8 cellular contexts compared by ENCODE assay signal in genomic region chr7:2231992-2232765, GRCh38. TPM values are rescaled to one million over a fixed set of nuclear protein-coding genes. Genes with fewer than 3 reads are reported as not detected.
DNase-seq lines count a peak whose midpoint lies in the region; ATAC-seq, FAIRE-seq and TF ChIP-seq lines count a peak whose summit lies in the region.

No MANE protein-coding gene starts in this region.

- H3K4me3 ChIP-seq in NT2/D1 (ENCODE audit: insufficient read length, low read depth) (peak overlapping the region; percentile 76), K562 (peak overlapping the region; percentile 100), keratinocyte (ENCODE audit: control insufficient read depth in 2 of 3, extremely low read depth in 1 of 3, insufficient read depth in 2 of 3, low read depth in 1 of 3, low read length in 3 of 3) (peak overlapping the region; percentile 84 to 91 (median 85))

- peaks cover 68% of the 10 kb centered on the region for H3K36me3 ChIP-seq in NT2/D1 (ENCODE audit: insufficient read depth, insufficient read length, low read length)
- peaks cover 66% of the 10 kb centered on the region; the same call in 2 of the 3 replicates for H3K36me3 ChIP-seq in K562 (ENCODE audit: control insufficient read depth, insufficient read depth, low read length)
- H3K36me3 ChIP-seq in keratinocyte (ENCODE audit: control insufficient read depth in 2 of 2, extremely low read depth in 1 of 2, insufficient read depth in 2 of 2, low read length in 2 of 2), result peaks cover 12 to 24% of the 10 kb centered on the region in 2 experiments

- FAIRE-seq in K562 (lab: Jason Lieb, UNC), result peak; percentile 15
- FAIRE-seq in keratinocyte (lab: Jason Lieb, UNC), result no peak
- no peak for FAIRE-seq in GM12891 (lab: Jason Lieb, UNC)

- DNase-seq in NCI-H146 (lab: John Stamatoyannopoulos, UW), result peak; percentile 39
- no peak for DNase-seq in NCI-H146 treated with DMSO at 0.1 percent for 48 hours (lab: John Stamatoyannopoulos, UW; ENCODE audit: unreplicated experiment)
- no peak for DNase-seq in NT2/D1 (ENCODE audit: low read depth, low spot score)
- peak in 3 of 4 experiments; percentile 22 to 82 (median 44) for DNase-seq in K562 (ENCODE audit: extremely low read depth in 1 of 4, low spot score in 3 of 4)
- no peak for DNase-seq in keratinocyte (ENCODE audit: low read depth, low spot score)
- DNase-seq in stimulated activated naive CD8-positive, alpha-beta T cell treated with anti-CD3 and anti-CD28 coated beads, Interleukin-15, Interleukin-2, amounts not matched to agents 100 U/mL and 50 U/mL, for 24 hours, result peak; percentile 49
- DNase-seq in GM12891 (ENCODE audit: insufficient read length, low spot score), result no peak

- in situ Hi-C loops in K562 (cut with MboI), result no loop called here

- TF ChIP-seq RAD21 in K562 (CRISPR knock-in tag; conservative IDR thresholded peaks at IDR 0.05 in 1 of 2, IDR thresholded peaks at IDR 0.05 in 1 of 2), result no peak

- H2AFZ ChIP-seq in K562 (ENCODE audit: low read depth, low read length) (peak overlapping the region; percentile 94), keratinocyte (ENCODE audit: control insufficient read depth, low read length) (peak overlapping the region; percentile 28)

- BruUV-seq in K562 (replicated peaks; lab: Mats Ljungman, UMichigan), result no TSS peak

- TF ChIP-seq EP300 in K562 (IDR thresholded peaks at IDR 0.05; ENCODE audit: low read length), result no peak

- H3K4me1 ChIP-seq in NT2/D1 (ENCODE audit: insufficient read depth, insufficient read length) (peaks cover 3% of the 10 kb centered on the region), K562 (replicated peaks in 1 of 2; ENCODE audit: control insufficient read depth in 2 of 2, insufficient read depth in 2 of 2, low read length in 2 of 2) (peaks cover 3 to 17% of the 10 kb centered on the region in 2 experiments; a peak in 3 of 5 replicates), keratinocyte (ENCODE audit: control insufficient read depth, extremely low read depth, insufficient read depth, low read length) (peaks cover 12% of the 10 kb centered on the region)

- H3K27me3 ChIP-seq in NT2/D1 (ENCODE audit: insufficient read depth, insufficient read length) (no peaks in the 10 kb centered on the region), K562 (ENCODE audit: control insufficient read depth in 2 of 2, insufficient read depth in 2 of 2, low read length in 2 of 2) (no peaks in the 10 kb centered on the region), keratinocyte (ENCODE audit: control insufficient read depth, extremely low read depth, insufficient read depth, low read length) (no peaks in the 10 kb centered on the region)

- H3K79me2 ChIP-seq in K562 (ENCODE audit: control insufficient read depth, insufficient read depth, low read length) (peaks cover 50% of the 10 kb centered on the region), keratinocyte (ENCODE audit: control insufficient read depth, insufficient read depth, low read length) (peaks cover 42% of the 10 kb centered on the region)

- H3K9me3 ChIP-seq in NT2/D1 (ENCODE audit: insufficient read depth, low read length), result no peaks in the 10 kb centered on the region
- no peaks in the 10 kb centered on the region for H3K9me3 ChIP-seq in K562 (replicated peaks; ENCODE audit: control insufficient read depth, insufficient read depth, low read depth, low read length)
- H3K9me3 ChIP-seq in keratinocyte (ENCODE audit: control insufficient read depth, low read depth, low read length), result no peaks in the 10 kb centered on the region

- POLR2A ChIA-PET in K562 (lab: Yijun Ruan, JAX), result interaction anchor here (0.6 to 1.8 kb wide), 15 partner anchors 9 to 781 kb away, joined by 3 to 8 read pairs (median 3); partner anchors contain the start of genes EIF3B, MRM2 and NUDT1

- intact Hi-C loops in K562 (cut with micrococcal nuclease), result no loop called here

- CTCF ChIA-PET in K562 (lab: Yijun Ruan, JAX; ENCODE audit: low intra/inter-chr PET ratio), result interaction anchor here (0.5 kb wide), 1 partner anchor 115 kb away, joined by 3 read pairs; no protein-coding TSS in a partner anchor

- peak; percentile 30 for ATAC-seq in HG02678 (IDR thresholded peaks at IDR 0.05; ENCODE audit: unreplicated experiment)
- ATAC-seq in K562, result peak; percentile 73
- ATAC-seq in stimulated activated naive CD8-positive, alpha-beta T cell treated with anti-CD3 and anti-CD28 coated beads, Interleukin-15, Interleukin-2, amounts not matched to agents 100 U/mL and 50 U/mL, for 24 hours, result peak; percentile 44

- H4K20me1 ChIP-seq in K562 (replicated peaks; ENCODE audit: control insufficient read depth, insufficient read depth, low read length) (0 out of 2 replicates have a peak, but pooled peaks cover 2% of the 10 kb centered on the region), keratinocyte (ENCODE audit: control insufficient read depth, extremely low read depth, insufficient read depth, low read length) (no peaks in the 10 kb centered on the region)

- H3K9me1 ChIP-seq in K562 (ENCODE audit: control insufficient read depth, insufficient read depth, low read length), result no peaks in the 10 kb centered on the region
- no peaks in the 10 kb centered on the region for H3K9me1 ChIP-seq in keratinocyte (ENCODE audit: control insufficient read depth, extremely low read depth, insufficient read depth, low read length)

- peak overlapping the region; percentile 79 for H3K27ac ChIP-seq in K562 (ENCODE audit: extremely low read depth, low read depth, low read length)
- peak overlapping the region; percentile 63 for H3K27ac ChIP-seq in keratinocyte (ENCODE audit: control insufficient read depth, insufficient read depth, low read length)

- TF ChIP-seq CTCF in K562 (IDR thresholded peaks at IDR 0.05 in 2 of 3, conservative IDR thresholded peaks at IDR 0.05 in 1 of 3; ENCODE audit: insufficient read depth in 2 of 3, low read depth in 1 of 3, low read length in 3 of 3), result no peak
- no peak for TF ChIP-seq CTCF in keratinocyte (optimal IDR thresholded peaks at IDR 0.05 in 1 of 3, IDR thresholded peaks at IDR 0.05 in 1 of 3, conservative IDR thresholded peaks at IDR 0.05 in 1 of 3; ENCODE audit: extremely low read depth in 1 of 3, insufficient read depth in 2 of 3, low read length in 3 of 3)

- WGBS in K562 (ENCODE audit: insufficient coverage, low coverage, missing lambda C conversion rate), result 2% methylated on average over 19 of the region's 46 CpGs

- dilution Hi-C loops in keratinocyte (cut with MboI; ENCODE audit: extremely low pct_ligation_motif_present, low sequenced_read_pairs), result no loop called here

- TF ChIP-seq POLR2A in K562 (conservative IDR thresholded peaks at IDR 0.05), result no peak
- no peak for TF ChIP-seq POLR2A in GM12891 (IDR thresholded peaks at IDR 0.05; ENCODE audit: low read depth, low read length)

- H3K9ac ChIP-seq in NT2/D1 (ENCODE audit: insufficient read length, low read depth) (peak overlapping the region; percentile 89), K562 (ENCODE audit: insufficient read depth in 1 of 2, low read depth in 2 of 2, low read length in 2 of 2) (peak overlapping the region; percentile 86 to 98), keratinocyte (ENCODE audit: control insufficient read depth, extremely low read depth, insufficient read depth, low read length) (peak overlapping the region; percentile 85)

- peak overlapping the region; percentile 97 for H3K4me2 ChIP-seq in K562 (ENCODE audit: insufficient read depth, low read length)
- peak overlapping the region; percentile 95 for H3K4me2 ChIP-seq in keratinocyte (ENCODE audit: control insufficient read depth, extremely low read depth, insufficient read depth, low read depth, low read length)

RNA-seq across cellular contexts. Expression of gene MAD1L1, which starts 0.6 kb away (rescaled TPM):
- total RNA-seq in K562 (2011; cell fraction: chromatin; rRNA removed; ENCODE audit: low replicate concordance), result 159 and 265 TPM in 2 replicates
- total RNA-seq in K562 (2011; cell fraction: nucleolus; rRNA removed), result 94.7 and 113 TPM in 2 replicates
- 88.9 and 95.8 TPM in 2 replicates for total RNA-seq in K562 (2011; cell fraction: nucleoplasm; rRNA removed)
- total RNA-seq in K562 (2014; rRNA removed) (89.7 and 103 TPM in 2 replicates), K562 (2014; rRNA removed; fragmentation: Illumina TruSeq; extraction: Trizol) (6.8 and 12.3 TPM in 2 replicates), K562 (2015; rRNA removed; fragmentation: Illumina TruSeq; extraction: Trizol) (32.6 TPM in 2 replicates), K562 (2021) (67.4 and 75.3 TPM in 2 replicates)
- polyA plus RNA-seq in K562 (2011; rRNA removed) (18.0 and 23.3 TPM in 2 replicates), K562 (2014; fragmentation: Illumina TruSeq; extraction: Trizol) (11.4 and 16.7 TPM in 2 replicates), K562 (2014; fragmentation: Nextera tagmentation; extraction: Ambion mirVana) (1 to 10 TPM; 1.7 to 5.0 TPM), K562 (2014; rRNA removed) (53.5 and 65.3 TPM in 2 replicates), keratinocyte (18.0 to 27.0 TPM (median 18.1 TPM) in 3 replicates)
- 31.4 and 103 TPM in 2 replicates for polyA plus RNA-seq in K562 (2011; cell fraction: cytosol; rRNA removed)
- 23.7 and 53.1 TPM in 2 replicates for polyA plus RNA-seq in K562 (2011; cell fraction: nucleus; rRNA removed)
- 50.7 and 89.9 TPM in 2 replicates for polyA plus RNA-seq in K562 (2012)
- polyA minus RNA-seq in K562 (2011; rRNA and poly(A)+ RNA removed), result 14.5 and 17.9 TPM in 2 replicates
- 34.4 and 62.5 TPM in 2 replicates for polyA minus RNA-seq in K562 (2011; cell fraction: cytosol; rRNA and poly(A)+ RNA removed)
- 21.5 and 31.9 TPM in 2 replicates for polyA minus RNA-seq in K562 (2011; cell fraction: nucleus; rRNA and poly(A)+ RNA removed)
- 17.7 TPM for polyA plus RNA-seq in keratinocyte (2011; ENCODE audit: low read depth)
- polyA plus RNA-seq in keratinocyte (2011; cell fraction: cytosol; rRNA removed), result 12.2 and 28.2 TPM in 2 replicates
- polyA plus RNA-seq in keratinocyte (2011; cell fraction: nucleus; rRNA removed), result 16.0 and 26.1 TPM in 2 replicates
- polyA plus RNA-seq in keratinocyte (2012; ENCODE audit: low replicate concordance), result 15.6 and 31.8 TPM in 2 replicates
- polyA minus RNA-seq in keratinocyte, result 20.4 to 53.4 TPM (median 24.8 TPM) in 3 replicates
- 74.2 TPM for polyA minus RNA-seq in keratinocyte (2011; cell fraction: cytosol; rRNA and poly(A)+ RNA removed)
- polyA minus RNA-seq in keratinocyte (2011; cell fraction: nucleus; rRNA and poly(A)+ RNA removed), result 18.6 and 25.3 TPM in 2 replicates
- 90.5 TPM for polyA plus RNA-seq in GM12891 (2012; ENCODE audit: low read depth, missing spikeins)

RNA-seq across cellular contexts. Expression of gene MRM2, which starts 9.8 kb away (rescaled TPM):
- 24.0 and 38.8 TPM in 2 replicates for total RNA-seq in K562 (2011; cell fraction: chromatin; rRNA removed; ENCODE audit: low replicate concordance)
- total RNA-seq in K562 (2011; cell fraction: nucleolus; rRNA removed), result 23.0 and 36.2 TPM in 2 replicates
- 26.9 and 28.0 TPM in 2 replicates for total RNA-seq in K562 (2011; cell fraction: nucleoplasm; rRNA removed)
- total RNA-seq in K562 (2014; rRNA removed) (48.3 and 50.5 TPM in 2 replicates), K562 (2014; rRNA removed; fragmentation: Illumina TruSeq; extraction: Trizol) (41.7 and 43.9 TPM in 2 replicates), K562 (2015; rRNA removed; fragmentation: Illumina TruSeq; extraction: Trizol) (45.9 and 50.7 TPM in 2 replicates), K562 (2021) (47.9 and 50.2 TPM in 2 replicates)
- polyA plus RNA-seq in K562 (2011; rRNA removed) (29.3 and 32.4 TPM in 2 replicates), K562 (2014; fragmentation: Illumina TruSeq; extraction: Trizol) (54.5 and 62.0 TPM in 2 replicates), K562 (2014; fragmentation: Nextera tagmentation; extraction: Ambion mirVana) (100 to 1,000 TPM in 1 of 2 experiments, 10 to 100 TPM in 1; 70.4 to 116 TPM), K562 (2014; rRNA removed) (44.1 and 50.2 TPM in 2 replicates), keratinocyte (15.5 to 28.2 TPM (median 21.5 TPM) in 3 replicates)
- 19.7 and 23.9 TPM in 2 replicates for polyA plus RNA-seq in K562 (2011; cell fraction: cytosol; rRNA removed)
- polyA plus RNA-seq in K562 (2011; cell fraction: nucleus; rRNA removed), result 10.7 and 12.6 TPM in 2 replicates
- 34.0 and 47.0 TPM in 2 replicates for polyA plus RNA-seq in K562 (2012)
- 20.5 and 21.4 TPM in 2 replicates for polyA minus RNA-seq in K562 (2011; rRNA and poly(A)+ RNA removed)
- polyA minus RNA-seq in K562 (2011; cell fraction: cytosol; rRNA and poly(A)+ RNA removed), result 13.3 and 21.0 TPM in 2 replicates
- 9.2 and 13.9 TPM in 2 replicates for polyA minus RNA-seq in K562 (2011; cell fraction: nucleus; rRNA and poly(A)+ RNA removed)
- polyA plus RNA-seq in keratinocyte (2011; ENCODE audit: low read depth), result 13.7 TPM
- 19.2 and 19.8 TPM in 2 replicates for polyA plus RNA-seq in keratinocyte (2011; cell fraction: cytosol; rRNA removed)
- polyA plus RNA-seq in keratinocyte (2011; cell fraction: nucleus; rRNA removed), result 12.8 and 15.2 TPM in 2 replicates
- 21.8 and 27.8 TPM in 2 replicates for polyA plus RNA-seq in keratinocyte (2012; ENCODE audit: low replicate concordance)
- 9.7 to 17.3 TPM (median 13.3 TPM) in 3 replicates for polyA minus RNA-seq in keratinocyte
- 7.7 TPM for polyA minus RNA-seq in keratinocyte (2011; cell fraction: cytosol; rRNA and poly(A)+ RNA removed)
- polyA minus RNA-seq in keratinocyte (2011; cell fraction: nucleus; rRNA and poly(A)+ RNA removed), result 6.7 and 8.0 TPM in 2 replicates
- polyA plus RNA-seq in GM12891 (2012; ENCODE audit: low read depth, missing spikeins), result 44.2 TPM

RNA-seq across cellular contexts. Expression of gene NUDT1, which starts 9.8 kb away (rescaled TPM):
- 6.3 and 17.2 TPM in 2 replicates for total RNA-seq in K562 (2011; cell fraction: chromatin; rRNA removed; ENCODE audit: low replicate concordance)
- total RNA-seq in K562 (2011; cell fraction: nucleolus; rRNA removed), result 20.5 and 20.8 TPM in 2 replicates
- 16.0 and 16.9 TPM in 2 replicates for total RNA-seq in K562 (2011; cell fraction: nucleoplasm; rRNA removed)
- total RNA-seq in K562 (2014; rRNA removed) (73.3 and 79.6 TPM in 2 replicates), K562 (2014; rRNA removed; fragmentation: Illumina TruSeq; extraction: Trizol) (12.7 and 25.8 TPM in 2 replicates), K562 (2015; rRNA removed; fragmentation: Illumina TruSeq; extraction: Trizol) (45.8 and 48.5 TPM in 2 replicates), K562 (2021) (39.3 and 44.8 TPM in 2 replicates)
- polyA plus RNA-seq in K562 (2011; rRNA removed) (26.0 and 32.1 TPM in 2 replicates), K562 (2014; fragmentation: Illumina TruSeq; extraction: Trizol) (29.6 and 41.1 TPM in 2 replicates), K562 (2014; fragmentation: Nextera tagmentation; extraction: Ambion mirVana) (10 to 100 TPM in 1 of 2 experiments, 1 to 10 TPM in 1; 5.3 to 16.2 TPM), K562 (2014; rRNA removed) (63.1 and 64.4 TPM in 2 replicates), keratinocyte (15.8 to 31.1 TPM (median 21.9 TPM) in 3 replicates)
- 42.4 and 49.5 TPM in 2 replicates for polyA plus RNA-seq in K562 (2011; cell fraction: cytosol; rRNA removed)
- 35.5 and 42.6 TPM in 2 replicates for polyA plus RNA-seq in K562 (2011; cell fraction: nucleus; rRNA removed)
- 74.2 and 74.5 TPM in 2 replicates for polyA plus RNA-seq in K562 (2012)
- polyA minus RNA-seq in K562 (2011; rRNA and poly(A)+ RNA removed), result 10.8 and 13.0 TPM in 2 replicates
- 15.0 and 18.8 TPM in 2 replicates for polyA minus RNA-seq in K562 (2011; cell fraction: cytosol; rRNA and poly(A)+ RNA removed)
- 6.9 and 7.9 TPM in 2 replicates for polyA minus RNA-seq in K562 (2011; cell fraction: nucleus; rRNA and poly(A)+ RNA removed)
- polyA plus RNA-seq in keratinocyte (2011; ENCODE audit: low read depth), result 2.1 TPM
- 9.4 and 16.5 TPM in 2 replicates for polyA plus RNA-seq in keratinocyte (2011; cell fraction: cytosol; rRNA removed)
- 8.7 and 12.9 TPM in 2 replicates for polyA plus RNA-seq in keratinocyte (2011; cell fraction: nucleus; rRNA removed)
- 10.3 and 57.0 TPM in 2 replicates for polyA plus RNA-seq in keratinocyte (2012; ENCODE audit: low replicate concordance)
- polyA minus RNA-seq in keratinocyte, result 13.3 to 25.2 TPM (median 16.0 TPM) in 3 replicates
- 12.7 TPM for polyA minus RNA-seq in keratinocyte (2011; cell fraction: cytosol; rRNA and poly(A)+ RNA removed)
- 2.2 and 3.2 TPM in 2 replicates for polyA minus RNA-seq in keratinocyte (2011; cell fraction: nucleus; rRNA and poly(A)+ RNA removed)
- polyA plus RNA-seq in GM12891 (2012; ENCODE audit: low read depth, missing spikeins), result 56.5 TPM

Comparison
In these comparisons a context has a peak if more than half of its experiments do, and no peak if none do; other contexts are left out.
1. DNase-seq: peak in NCI-H146 (single experiment), K562 (3 of 4) and stimulated activated naive CD8-positive, alpha-beta T cell treated with anti-CD3 and anti-CD28 coated beads, Interleukin-15, Interleukin-2, amounts not matched to agents 100 U/mL and 50 U/mL, for 24 hours (single experiment); none in NCI-H146 treated with DMSO at 0.1 percent for 48 hours (single experiment), NT2/D1 (single experiment), keratinocyte (single experiment) and GM12891 (single experiment).
2. Peak in every context shown above with its lines, with median percentiles within 50 percentile points of each other: ATAC-seq, H3K4me3 ChIP-seq and H3K9ac ChIP-seq.